In genomic region chr14:103185051-103186027, GRCh38 we compare ENCODE assay signal across 8 cellular contexts.
A peak's percentile ranks its signal among the peaks of the same experiment; 100 is the strongest.
DNase-seq lines count a peak whose midpoint lies in the region; ATAC-seq, FAIRE-seq and TF ChIP-seq lines count a peak whose summit lies in the region.

No MANE protein-coding gene starts in this region.

- H3K79me2 ChIP-seq in OCI-LY1 (ENCODE audit: insufficient read depth, low read length), result no peaks in the 10 kb centered on the region

- peaks cover 5% of the 10 kb centered on the region for H3K4me1 Mint-ChIP-seq in T-helper 17 cell

- DNase-seq in AG10803 (ENCODE audit: low read depth), result peak; percentile 25
- peak; percentile 55 for DNase-seq in H7
- peak; percentile 37 for DNase-seq in epidermal melanocyte (ENCODE audit: insufficient read length, low spot score)
- DNase-seq in psoas muscle, result no peak
- DNase-seq in T-helper 17 cell, result no peak
- DNase-seq in GM12892 (ENCODE audit: insufficient read length), result no peak

- no peaks in the 10 kb centered on the region for H3K9me2 ChIP-seq in OCI-LY1 (ENCODE audit: low read depth, low read length)

- H3K27ac ChIP-seq in OCI-LY1 (ENCODE audit: low read depth, low read length, poor library complexity, severe bottlenecking), result no peak overlapping the region
- H3K27ac ChIP-seq in psoas muscle, result no peak overlapping the region

- H4K20me1 ChIP-seq in OCI-LY1 (ENCODE audit: insufficient read depth, low read length), result no peaks in the 10 kb centered on the region

- H3K9me3 ChIP-seq in OCI-LY1 (ENCODE audit: low read length) (no peaks in the 10 kb centered on the region), psoas muscle (no peaks in the 10 kb centered on the region), T-helper 17 cell (ENCODE audit: control insufficient read depth, low read length, poor library complexity, severe bottlenecking) (no peaks in the 10 kb centered on the region)

- H3K4me3 Mint-ChIP-seq in T-helper 17 cell, result no peak overlapping the region

- FAIRE-seq in GM12892 (lab: Jason Lieb, UNC), result no peak

- 40 to 60% (median 40%) methylated on average over 13 of the region's 13 CpGs for WGBS in psoas muscle, 3 donors

- H3K9ac ChIP-seq in OCI-LY1 (ENCODE audit: low read length), result no peak overlapping the region

- TF ChIP-seq POLR2A in GM12892 (IDR thresholded peaks at IDR 0.05; ENCODE audit: low read depth, low read length), result no peak

- no peak overlapping the region for H3K27ac Mint-ChIP-seq in T-helper 17 cell

- intact Hi-C loops in psoas muscle (cut with DNase I), result loop anchor here (2.0 to 5.0 kb wide), 4 partner anchors 43 to 107 kb away; no protein-coding TSS in a partner anchor

- H3K36me3 ChIP-seq in H7 (replicated peaks; ENCODE audit: control insufficient read depth, insufficient read depth, low read length) (no peaks in the 10 kb centered on the region), OCI-LY1 (ENCODE audit: insufficient read depth, low read length) (no peaks in the 10 kb centered on the region), psoas muscle (ENCODE audit: insufficient read depth in 1 of 2, low read depth in 1 of 2) (no peaks in the 10 kb centered on the region)

- no peaks in the 10 kb centered on the region for H3F3A ChIP-seq in OCI-LY1 (ENCODE audit: insufficient read depth, low read length)

- no peaks in the 10 kb centered on the region for H3K36me3 Mint-ChIP-seq in T-helper 17 cell (ENCODE audit: low read depth)

- peak in 3 of 4 donors; percentile 30 to 55 (median 51) for ATAC-seq in psoas muscle
- ATAC-seq in HG03139 (IDR thresholded peaks at IDR 0.05; ENCODE audit: unreplicated experiment), result no peak
- no peak for ATAC-seq in T-helper 17 cell

- no peak overlapping the region for H2AFZ ChIP-seq in OCI-LY1 (ENCODE audit: low read length)

- peak; percentile 70 for TF ChIP-seq CTCF in AG10803 (conservative IDR thresholded peaks at IDR 0.05; ENCODE audit: low read length)
- TF ChIP-seq CTCF in OCI-LY1 (IDR thresholded peaks at IDR 0.05; ENCODE audit: low read length), result peak; percentile 75
- peak; percentile 61 for TF ChIP-seq CTCF in psoas muscle (IDR thresholded peaks at IDR 0.05)

- no peaks in the 10 kb centered on the region for H3K4me1 ChIP-seq in OCI-LY1 (ENCODE audit: insufficient read depth, low read length, severe bottlenecking)
- peaks cover 4% of the 10 kb centered on the region for H3K4me1 ChIP-seq in psoas muscle

- peaks cover 45% of the 10 kb centered on the region for H3K27me3 Mint-ChIP-seq in T-helper 17 cell

- H3K4me3 ChIP-seq in AG10803 (ENCODE audit: low read length) (no peak overlapping the region), H7 (ENCODE audit: insufficient read depth, low read depth, low read length) (no peak overlapping the region), OCI-LY1 (ENCODE audit: low read depth, low read length, poor library complexity, severe bottlenecking) (no peak overlapping the region), psoas muscle (no peak overlapping the region)

- no peak overlapping the region for H3K4me2 ChIP-seq in OCI-LY1 (ENCODE audit: low read length)

- H3K27me3 ChIP-seq in H7 (ENCODE audit: control insufficient read depth, insufficient read depth, low read length) (peaks cover 21% of the 10 kb centered on the region), OCI-LY1 (ENCODE audit: insufficient read depth, low read length) (no peaks in the 10 kb centered on the region; the same call in 1 of the 2 replicates), psoas muscle (ENCODE audit: insufficient read depth in 3 of 3, low read length in 2 of 3) (no peaks in the 10 kb centered on the region)

Comparison
In these comparisons a context has a peak if more than half of its experiments do, and no peak if none do; other contexts are left out.
1. DNase-seq: peak in AG10803 (single experiment), H7 (single experiment) and epidermal melanocyte (single experiment); none in psoas muscle (0 of 2), T-helper 17 cell (0 of 3) and GM12892 (single experiment).
2. ATAC-seq: peak in psoas muscle (3 of 4); none in HG03139 (single experiment) and T-helper 17 cell (single experiment).
3. Peak in every context shown above with its lines, with median percentiles within 50 percentile points of each other: CTCF ChIP-seq.